In genomic region chr19:8569066-8569761, GRCh38 we compare ENCODE assay signal across 9 cellular contexts. TPM values are rescaled to one million over a fixed set of nuclear protein-coding genes. Genes with fewer than 3 reads are reported as not detected.
A peak's percentile ranks its signal among the peaks of the same experiment; 100 is the strongest.
DNase-seq lines count a peak whose midpoint lies in the region; ATAC-seq, FAIRE-seq and TF ChIP-seq lines count a peak whose summit lies in the region.
"Had no signal": no experiment of that assay in that cellular context is flagged by ENCODE, and none has a peak within 500 bp of the region (broad histone marks: within the 10 kb centered on the region; RNA-seq: fewer than 3 reads in every experiment).

No MANE protein-coding gene starts in this region.

- FAIRE-seq in small intestine (lab: Jason Lieb, UNC): no peak
- FAIRE-seq: islet of Langerhans had no signal

- peaks cover 54% of the 10 kb centered on the region for H3K4me1 Mint-ChIP-seq in activated CD8-positive, alpha-beta T cell treated with anti-CD3 and anti-CD28 coated beads for 36 hours (ENCODE audit: low read depth)

- no peaks in the 10 kb centered on the region for H3K27me3 Mint-ChIP-seq in activated CD8-positive, alpha-beta T cell treated with anti-CD3 and anti-CD28 coated beads for 36 hours

- intact Hi-C loops in activated CD8-positive, alpha-beta T cell treated with anti-CD3 and anti-CD28 coated beads for 36 hours (cut with micrococcal nuclease): no loop called here

- TF ChIP-seq CTCF in BJ (IDR thresholded peaks at IDR 0.05; ENCODE audit: insufficient read depth, low read depth, low read length): no peak
- TF ChIP-seq CTCF in activated CD8-positive, alpha-beta T cell treated with anti-CD3 and anti-CD28 coated beads for 36 hours (IDR thresholded peaks at IDR 0.05): no peak

- ATAC-seq in GM21423 (IDR thresholded peaks at IDR 0.05; ENCODE audit: unreplicated experiment): peak; percentile 77
- peak; percentile 86 for ATAC-seq in activated CD8-positive, alpha-beta T cell treated with anti-CD3 and anti-CD28 coated beads for 36 hours

- no peaks in the 10 kb centered on the region for H3K9me3 ChIP-seq in MG63
- H3K9me3 ChIP-seq in small intestine (ENCODE audit: control insufficient read depth, low read depth): no peaks in the 10 kb centered on the region

- H3K9me3 Mint-ChIP-seq in activated CD8-positive, alpha-beta T cell treated with anti-CD3 and anti-CD28 coated beads for 36 hours: no peaks in the 10 kb centered on the region

- H3K4me3 Mint-ChIP-seq in activated CD8-positive, alpha-beta T cell treated with anti-CD3 and anti-CD28 coated beads for 36 hours: peak overlapping the region; percentile 60

- H3K4me1 ChIP-seq in small intestine (ENCODE audit: control insufficient read depth in 2 of 2, insufficient read depth in 1 of 2, low read depth in 1 of 2, low read length in 1 of 2): no peaks in the 10 kb centered on the region

- no peaks in the 10 kb centered on the region for H3K27me3 ChIP-seq in BJ (ENCODE audit: control insufficient read depth, insufficient read depth, low read length)
- no peaks in the 10 kb centered on the region for H3K27me3 ChIP-seq in MG63
- no peaks in the 10 kb centered on the region for H3K27me3 ChIP-seq in small intestine (ENCODE audit: control insufficient read depth in 2 of 2, insufficient read depth in 2 of 2, low read length in 2 of 2)

- peak overlapping the region; percentile 96 for H3K27ac Mint-ChIP-seq in activated CD8-positive, alpha-beta T cell treated with anti-CD3 and anti-CD28 coated beads for 36 hours

- CTCF ChIA-PET in BJ (lab: Yijun Ruan, JAX): interaction anchor here (0.9 to 8.3 kb wide), 2 partner anchors 10 to 17 kb away, joined by 3 to 83 read pairs; partner anchors contain the start of gene MYO1F
- CTCF ChIA-PET in activated CD8-positive, alpha-beta T cell treated with anti-CD3 and anti-CD28 coated beads for 36 hours (lab: Charles Lee): interaction anchor here (0.6 to 3.1 kb wide), 7 partner anchors 8 to 55 kb away, joined by 3 to 70 read pairs (median 3); partner anchors contain the start of gene MYO1F

- H3K27ac ChIP-seq in small intestine (ENCODE audit: low read depth in 1 of 2, low read length in 1 of 2): peak overlapping the region; percentile 52 to 70

- H3K36me3 ChIP-seq in BJ (ENCODE audit: control insufficient read depth, insufficient read depth, low read length): no peaks in the 10 kb centered on the region
- no peaks in the 10 kb centered on the region for H3K36me3 ChIP-seq in MG63
- H3K36me3 ChIP-seq in small intestine (ENCODE audit: control insufficient read depth in 2 of 2, insufficient read depth in 2 of 2, low read length in 2 of 2): no peaks in the 10 kb centered on the region

- H3K36me3 Mint-ChIP-seq in activated CD8-positive, alpha-beta T cell treated with anti-CD3 and anti-CD28 coated beads for 36 hours (ENCODE audit: low read depth): peaks cover 8% of the 10 kb centered on the region

- peak; percentile 79 for DNase-seq in BJ (ENCODE audit: low read depth)
- DNase-seq in MG63: peak; percentile 89
- DNase-seq in activated CD8-positive, alpha-beta T cell treated with anti-CD3 and anti-CD28 coated beads for 36 hours: peak; percentile 88
- peak; percentile 87 for DNase-seq in fibroblast of peridontal ligament (ENCODE audit: extremely low read depth)
- DNase-seq in small intestine: peak; percentile 74
- DNase-seq in NCI-H510A treated with DMSO at 0.1 percent for 48 hours (lab: John Stamatoyannopoulos, UW): no peak
- no peak for DNase-seq in DMS114 treated with DMSO at 0.1 percent for 48 hours (lab: John Stamatoyannopoulos, UW; ENCODE audit: unreplicated experiment)

- H3K4me3 ChIP-seq in BJ (ENCODE audit: low read depth, low read length): no peak overlapping the region
- no peak overlapping the region for H3K4me3 ChIP-seq in MG63
- H3K4me3 ChIP-seq in small intestine (ENCODE audit: low read depth in 1 of 2, low read length in 2 of 2): peak overlapping the region in 1 of 2 donors; percentile 9

- POLR2A ChIA-PET in BJ (lab: Charles Lee): interaction anchor here (0.6 kb wide), 1 partner anchor 1764 kb away, joined by 13 read pairs; no protein-coding TSS in a partner anchor
- POLR2A ChIA-PET in activated CD8-positive, alpha-beta T cell treated with anti-CD3 and anti-CD28 coated beads for 36 hours (lab: Charles Lee): interaction anchor here (1.0 to 1.2 kb wide), 2 partner anchors 11 to 56 kb away, joined by 4 to 6 read pairs; partner anchors contain the start of gene ZNF414

- WGBS in small intestine, 3 donors: 48 to 71% (median 55%) methylated on average over 5 of the region's 5 CpGs

RNA-seq across cellular contexts. Expression of gene MYO1F, which starts 8.0 kb away (rescaled TPM):
- 0.29 and 0.33 TPM in 2 replicates for polyA plus RNA-seq in BJ (2011; rRNA removed)
- 0.19 TPM in 1 of 2 replicates, not detected in the other for polyA minus RNA-seq in BJ (2011; rRNA and poly(A)+ RNA removed)
- not detected in 2 replicates for total RNA-seq in MG63 (2014; rRNA removed; shearing (Covaris generic); ENCODE audit: low replicate concordance)
- 10 to 100 TPM; 21.0 to 21.4 TPM for total RNA-seq in activated CD8-positive, alpha-beta T cell treated with anti-CD3 and anti-CD28 coated beads for 36 hours
- polyA plus RNA-seq in small intestine: 1 to 10 TPM; 1.3 to 6.4 (median 5.7) TPM

RNA-seq across cellular contexts. Expression of gene ADAMTS10, which starts 41.3 kb away (rescaled TPM):
- polyA plus RNA-seq in BJ (2011; rRNA removed): 5.6 and 10.4 TPM in 2 replicates
- 6.3 and 7.9 TPM in 2 replicates for polyA minus RNA-seq in BJ (2011; rRNA and poly(A)+ RNA removed)
- 4.7 and 17.0 TPM in 2 replicates for total RNA-seq in MG63 (2014; rRNA removed; shearing (Covaris generic); ENCODE audit: low replicate concordance)
- total RNA-seq in activated CD8-positive, alpha-beta T cell treated with anti-CD3 and anti-CD28 coated beads for 36 hours: 1 to 10 TPM; 3.7 to 4.0 TPM
- 1 to 10 TPM in 2 of 3 donors, not detected in 1; 1.9 to 8.5 TPM for polyA plus RNA-seq in small intestine

RNA-seq across cellular contexts. Expression of gene ZNF414, which starts 55.2 kb away (rescaled TPM):
- 3.7 and 5.7 TPM in 2 replicates for polyA plus RNA-seq in BJ (2011; rRNA removed)
- 1.7 and 4.2 TPM in 2 replicates for polyA minus RNA-seq in BJ (2011; rRNA and poly(A)+ RNA removed)
- total RNA-seq in MG63 (2014; rRNA removed; shearing (Covaris generic); ENCODE audit: low replicate concordance): 0.86 and 2.0 TPM in 2 replicates
- total RNA-seq in activated CD8-positive, alpha-beta T cell treated with anti-CD3 and anti-CD28 coated beads for 36 hours: 10 to 100 TPM; 21.6 to 24.0 TPM
- 10 to 100 TPM in 2 of 3 donors, 1 to 10 TPM in 1; 6.5 to 28.2 (median 12.7) TPM for polyA plus RNA-seq in small intestine

Comparison
In these comparisons a context has a peak if more than half of its experiments do, and no peak if none do; other contexts are left out.
1. DNase-seq: peak in BJ (single experiment), MG63 (single experiment), activated CD8-positive, alpha-beta T cell treated with anti-CD3 and anti-CD28 coated beads for 36 hours (single experiment), fibroblast of peridontal ligament (single experiment) and small intestine (single experiment); none in NCI-H510A treated with DMSO at 0.1 percent for 48 hours (single experiment) and DMS114 treated with DMSO at 0.1 percent for 48 hours (single experiment).
2. RNA of gene MYO1F, which starts 8.0 kb away (total RNA-seq): 21.0 to 21.4 TPM in activated CD8-positive, alpha-beta T cell treated with anti-CD3 and anti-CD28 coated beads for 36 hours; not detected in MG63; every median in the first group is over 10 times any median in the second.